ENCODE assay signal across 1 cellular context in the genomic region with DNA sequence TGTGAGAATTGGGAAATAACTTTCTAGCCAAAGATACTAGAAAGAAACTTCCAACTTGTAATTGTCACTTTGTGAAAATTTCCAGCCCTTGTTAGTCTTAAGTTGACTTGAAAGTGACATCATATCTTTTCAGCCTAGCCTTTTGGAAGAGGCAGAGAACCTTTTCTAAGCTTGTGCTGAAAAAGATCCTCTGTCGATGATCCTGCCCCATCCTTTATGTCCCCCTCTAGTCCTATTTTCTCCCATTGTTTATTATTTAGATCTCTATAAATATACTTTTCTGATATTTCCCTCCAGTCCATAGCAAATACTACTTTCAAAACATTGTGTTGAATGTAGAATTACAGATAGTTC.
TF ChIP-seq lines count a peak whose summit lies in the region.

No MANE protein-coding gene starts in this region.

TF ChIP-seq in HCT116, 20 proteins besides CTCF, POLR2A, EP300 and RAD21 (continued from another document):
- TF ChIP-seq ZBTB33 (IDR thresholded peaks at IDR 0.05; ENCODE audit: extremely low read depth, insufficient replicate concordance, low read length), result no peak
